ENCODE assay signal across 1 cellular context in genomic region chr20:4130404-4131189, GRCh38.
TF ChIP-seq lines count a peak whose summit lies in the region.

No MANE protein-coding gene starts in this region.

TF ChIP-seq in K562, 482 proteins besides CTCF, POLR2A, EP300 and RAD21 (continued from another document and continues in another):
- TF ChIP-seq NR2C2 (CRISPR knock-in tag; IDR thresholded peaks at IDR 0.05), result no peak
- TF ChIP-seq NR2C2 (tag; IDR thresholded peaks at IDR 0.05), result peak; percentile 24; the same call in 1 of the 2 replicates
- TF ChIP-seq TSC22D4 (tag; IDR thresholded peaks at IDR 0.05), result no peak
- peak; percentile 67 for TF ChIP-seq VEZF1 (CRISPR knock-in tag; IDR thresholded peaks at IDR 0.05)
- TF ChIP-seq C11orf30 (IDR thresholded peaks at IDR 0.05; ENCODE audit: low read depth), result peak; percentile 14; the same call in 1 of the 2 replicates
- TF ChIP-seq POLR2H (tag; IDR thresholded peaks at IDR 0.05; ENCODE audit: low read depth), result no peak
- peak; percentile 65 for TF ChIP-seq FOSL1 (tag; conservative IDR thresholded peaks at IDR 0.05)
- TF ChIP-seq XRCC4 (IDR thresholded peaks at IDR 0.05; ENCODE audit: extremely low read depth, insufficient read depth, insufficient read length), result no peak
- no peak for TF ChIP-seq ZNF280A (IDR thresholded peaks at IDR 0.05; ENCODE audit: low read depth, partially characterized antibody)
- peak; percentile 50; the same call in 1 of the 2 replicates for TF ChIP-seq SMARCA4 (IDR thresholded peaks at IDR 0.05)
- TF ChIP-seq DPF2 (IDR thresholded peaks at IDR 0.05), result peak; percentile 41; the same call in 1 of the 2 replicates
- peak; percentile 77 for TF ChIP-seq SPI1 (IDR thresholded peaks at IDR 0.05; ENCODE audit: borderline replicate concordance, low read depth, low read length)
- no peak for TF ChIP-seq KAT2B (IDR thresholded peaks at IDR 0.05; ENCODE audit: low read depth, low read length)
- no peak for TF ChIP-seq ZNF77 (CRISPR knock-in tag; IDR thresholded peaks at IDR 0.05)
- peak; percentile 32; the same call in 1 of the 2 replicates for TF ChIP-seq ZNF407 (IDR thresholded peaks at IDR 0.05; ENCODE audit: low read depth)
- peak in 1 of 2 experiments; percentile 8; a peak in 1 of 4 replicates for TF ChIP-seq KDM1A (IDR thresholded peaks at IDR 0.05)
- TF ChIP-seq MAFF (IDR thresholded peaks at IDR 0.05; ENCODE audit: low read length), result no peak
- TF ChIP-seq MYNN (IDR thresholded peaks at IDR 0.05), result no peak
- no peak for TF ChIP-seq MYNN (CRISPR knock-in tag; IDR thresholded peaks at IDR 0.05)
- TF ChIP-seq MAFK (IDR thresholded peaks at IDR 0.05; ENCODE audit: low read length), result 0 out of 2 replicates have a peak, but pooled peaks have one; percentile 14
- no peak for TF ChIP-seq SP1 (CRISPR knock-in tag; IDR thresholded peaks at IDR 0.05)
- no peak for TF ChIP-seq TBL1XR1 (IDR thresholded peaks at IDR 0.05; ENCODE audit: low read length in 2 of 2)
- no peak for TF ChIP-seq SRSF3 (IDR thresholded peaks at IDR 0.05; ENCODE audit: insufficient read depth, low read length)
- no peak for TF ChIP-seq ZNF511 (CRISPR knock-in tag; IDR thresholded peaks at IDR 0.05)
- no peak for TF ChIP-seq ZNF518B (CRISPR knock-in tag; IDR thresholded peaks at IDR 0.05)
- no peak for TF ChIP-seq CBFA2T3 (IDR thresholded peaks at IDR 0.05)
- TF ChIP-seq ZNF316 (IDR thresholded peaks at IDR 0.05), result peak; percentile 66
- peak; percentile 48 for TF ChIP-seq ARID1B (IDR thresholded peaks at IDR 0.05)
- 0 out of 4 replicates have a peak, but pooled peaks of 1 of the 2 experiments have one; percentile 13 for TF ChIP-seq FOXK2 (conservative IDR thresholded peaks at IDR 0.05 in 1 of 2, IDR thresholded peaks at IDR 0.05 in 1 of 2; ENCODE audit: low read depth in 2 of 2)
- peak in 1 of 2 experiments; percentile 47; a peak in 1 of 4 replicates for TF ChIP-seq ETV6 (IDR thresholded peaks at IDR 0.05; ENCODE audit: borderline replicate concordance in 1 of 2, low read depth in 2 of 2, low read length in 1 of 2)
- no peak for TF ChIP-seq ETV6 (CRISPR knock-in tag; IDR thresholded peaks at IDR 0.05; ENCODE audit: borderline replicate concordance)
- 0 out of 2 replicates have a peak, but pooled peaks have one; percentile 27 for TF ChIP-seq ATF3 (IDR thresholded peaks at IDR 0.05)
- no peak for TF ChIP-seq ATF3 (CRISPR knock-in tag; conservative IDR thresholded peaks at IDR 0.05)
- TF ChIP-seq NFE2 (IDR thresholded peaks at IDR 0.05; ENCODE audit: low read depth), result no peak
- no peak for TF ChIP-seq GTF3C2 (IDR thresholded peaks at IDR 0.05; ENCODE audit: borderline replicate concordance, extremely low read depth, insufficient read length)
- TF ChIP-seq SMARCE1 (IDR thresholded peaks at IDR 0.05), result peak; percentile 43; the same call in 1 of the 2 replicates
- no peak for TF ChIP-seq BCL6 (CRISPR knock-in tag; IDR thresholded peaks at IDR 0.05)
- no peak for TF ChIP-seq SIN3B (IDR thresholded peaks at IDR 0.05; ENCODE audit: low read depth)
- TF ChIP-seq GABPA (tag; conservative IDR thresholded peaks at IDR 0.05; ENCODE audit: low read depth), result 0 out of 2 replicates have a peak, but pooled peaks have one; percentile 44
- peak; percentile 82 for TF ChIP-seq LEF1 (IDR thresholded peaks at IDR 0.05)
- peak; percentile 57; the same call in 1 of the 2 replicates for TF ChIP-seq HMBOX1 (IDR thresholded peaks at IDR 0.05)
- TF ChIP-seq RBM25 (IDR thresholded peaks at IDR 0.05; ENCODE audit: low read depth, low read length, severe bottlenecking), result peak; percentile 16
